In the genomic region with DNA sequence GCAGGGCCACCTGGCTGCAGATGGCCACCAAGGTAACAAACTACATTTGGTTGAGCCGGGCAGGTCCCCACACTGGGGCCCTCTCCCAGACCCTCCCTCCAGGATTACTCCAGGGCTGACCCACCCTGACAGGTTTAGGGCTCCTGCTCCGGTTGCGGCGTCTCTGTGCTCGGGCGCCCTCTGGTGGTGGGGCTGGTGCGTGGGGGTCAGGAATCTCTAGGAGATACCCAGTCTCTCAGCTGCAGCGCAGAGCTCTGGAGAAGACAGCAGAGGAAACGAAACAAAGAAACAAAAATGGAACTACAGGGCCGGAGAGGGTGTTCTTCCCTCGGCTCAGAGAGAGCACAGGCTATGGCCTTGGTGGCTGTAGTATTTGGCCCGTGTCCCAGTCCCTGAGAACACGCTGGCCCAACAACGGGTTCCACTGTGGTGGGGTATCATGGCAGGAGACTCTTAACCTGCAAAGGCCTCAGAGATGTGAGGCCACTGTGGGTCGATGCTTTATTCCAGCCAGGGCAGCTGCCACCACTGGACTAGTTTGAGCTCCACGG, we compare ENCODE assay signal across 8 cellular contexts. TPM values are rescaled to one million over a fixed set of nuclear protein-coding genes. Genes with fewer than 3 reads are reported as not detected.
DNase-seq lines count a peak whose midpoint lies in the region; ATAC-seq and TF ChIP-seq lines count a peak whose summit lies in the region.

No MANE protein-coding gene starts in this region.

- H3K4me1 Mint-ChIP-seq in natural killer cell, result peaks cover 20 to 35% of the 10 kb centered on the region in 2 donors

- H3K9me3 Mint-ChIP-seq in natural killer cell, result no peaks in the 10 kb centered on the region

- no peak for TF ChIP-seq EP300 in stomach (IDR thresholded peaks at IDR 0.05)

- H3K9me3 ChIP-seq in stomach, result no peaks in the 10 kb centered on the region

- peaks cover 22 to 40% (median 37%) of the 10 kb centered on the region in 4 donors for H3K4me1 ChIP-seq in stomach

- DNase-seq in AG10803 (ENCODE audit: low read depth) (no peak), NOMO-1 (lab: John Stamatoyannopoulos, UW; ENCODE audit: unreplicated experiment in 2 of 2) (peak; percentile 34 to 62), activated T-cell treated with anti-CD3 and anti-CD28 coated beads for 4 hours (peak; percentile 51), natural killer cell (peak; percentile 59), stomach (peak; percentile 78)

- ATAC-seq in GM21390 (IDR thresholded peaks at IDR 0.05; ENCODE audit: unreplicated experiment) (peak; percentile 53), esophagus mucosa (peak; percentile 68), natural killer cell (peak; percentile 48 to 49 (median 48)), HG03196 (IDR thresholded peaks at IDR 0.05; ENCODE audit: unreplicated experiment) (no peak)

- peak overlapping the region; percentile 65 for H3K4me3 Mint-ChIP-seq in natural killer cell

- H3K27me3 Mint-ChIP-seq in natural killer cell (ENCODE audit: low read depth in 2 of 2), result peaks cover 47 to 55% of the 10 kb centered on the region in 2 donors

- peak overlapping the region; percentile 57 to 97 (median 87) for H3K27ac ChIP-seq in stomach

- peak; percentile 70 for TF ChIP-seq CTCF in AG10803 (conservative IDR thresholded peaks at IDR 0.05; ENCODE audit: low read length)
- peak; percentile 71 for TF ChIP-seq CTCF in natural killer cell (IDR thresholded peaks at IDR 0.05)
- peak in 5 of 7 experiments; percentile 54 to 84 (median 79) for TF ChIP-seq CTCF in stomach (IDR thresholded peaks at IDR 0.05)

- 11 to 20% (median 17%) methylated on average over 16 of the region's 16 CpGs for WGBS in stomach, 5 donors

- TF ChIP-seq POLR2A in stomach (IDR thresholded peaks at IDR 0.05), result no peak

- intact Hi-C loops in natural killer cell (cut with micrococcal nuclease) (loop anchor here (2.0 kb wide), 2 partner anchors 54 to 120 kb away; no protein-coding TSS in a partner anchor), stomach (cut with DNase I; ENCODE audit: low total_unique reads) (loop anchor here (5.0 kb wide), 2 partner anchors 43 to 58 kb away; no protein-coding TSS in a partner anchor)

- no peak overlapping the region for H3K27ac Mint-ChIP-seq in natural killer cell

- no peak overlapping the region for H3K4me3 ChIP-seq in AG10803 (ENCODE audit: low read length)
- H3K4me3 ChIP-seq in stomach, result peak overlapping the region; percentile 73 to 79 (median 76)

- H3K36me3 Mint-ChIP-seq in natural killer cell, result no peaks in the 10 kb centered on the region

- H3K27me3 ChIP-seq in stomach, result peaks cover 0 to 54% (median 39%) of the 10 kb centered on the region in 3 donors

- H3K36me3 ChIP-seq in stomach, result no peaks in the 10 kb centered on the region

RNA-seq across cellular contexts. Expression of gene C11orf96, which starts 2.4 kb away (rescaled TPM):
- 2.7 TPM for total RNA-seq in esophagus mucosa
- total RNA-seq in natural killer cell, result 1 to 10 TPM in 2 of 3 donors, under 1 TPM in 1; 0.47 to 1.7 (median 1.2) TPM
- total RNA-seq in stomach, result 100 to 1,000 TPM in 1 of 5 donors, 10 to 100 TPM in 4; 32.1 to 273 (median 55.4) TPM
- 100 to 1,000 TPM in 2 of 3 donors, 10 to 100 TPM in 1; 77.2 to 140 (median 131) TPM for polyA plus RNA-seq in stomach
